1 cellular context compared by ENCODE assay signal in the genomic region with DNA sequence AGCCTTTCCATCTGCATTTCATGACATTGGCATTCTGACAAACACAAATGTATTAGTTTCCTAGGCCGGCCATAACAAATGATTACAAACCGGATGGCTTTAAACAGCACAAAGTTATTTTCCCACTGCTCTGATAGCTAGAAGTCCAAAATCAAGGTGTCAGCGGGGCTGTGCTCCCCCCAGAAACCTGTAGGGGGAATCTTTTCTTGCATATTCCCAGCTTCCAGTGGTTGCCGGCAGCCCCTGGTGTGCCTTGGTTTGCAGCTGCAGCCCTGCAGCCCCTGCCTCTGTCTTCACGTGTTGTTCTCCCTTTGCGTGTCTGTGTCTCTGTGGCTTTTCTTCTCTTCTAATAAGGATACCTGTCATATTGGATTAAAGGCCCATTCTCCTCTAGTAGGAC.
A peak's percentile ranks its signal among the peaks of the same experiment; 100 is the strongest.
TF ChIP-seq lines count a peak whose summit lies in the region.

No MANE protein-coding gene starts in this region.

TF ChIP-seq in HepG2, 621 proteins besides CTCF, POLR2A, EP300 and RAD21 (continued from another document):
- TF ChIP-seq GABPA (IDR thresholded peaks at IDR 0.05; ENCODE audit: low read depth, low read length) (no peak), GABPA (CRISPR knock-in tag; IDR thresholded peaks at IDR 0.05; ENCODE audit: low read depth) (peak; percentile 16; the same call in 1 of the 2 replicates), ZNF333 (CRISPR knock-in tag; IDR thresholded peaks at IDR 0.05; ENCODE audit: borderline replicate concordance) (no peak), STAG1 (CRISPR knock-in tag; IDR thresholded peaks at IDR 0.05) (peak; percentile 80), SMC3 (IDR thresholded peaks at IDR 0.05; ENCODE audit: low read length) (peak; percentile 78), ZNF556 (CRISPR knock-in tag; IDR thresholded peaks at IDR 0.05; ENCODE audit: borderline replicate concordance) (no peak), ZNF841 (CRISPR knock-in tag; IDR thresholded peaks at IDR 0.05; ENCODE audit: borderline replicate concordance) (no peak), ZNF546 (CRISPR knock-in tag; conservative IDR thresholded peaks at IDR 0.05) (no peak), POLR2AphosphoS2 (IDR thresholded peaks at IDR 0.05; ENCODE audit: low read depth, low read length) (no peak), CBFB (CRISPR knock-in tag; IDR thresholded peaks at IDR 0.05) (no peak), ERF (CRISPR knock-in tag; IDR thresholded peaks at IDR 0.05) (0 out of 2 replicates have a peak, but pooled peaks have one; percentile 24), GTF2F1 (IDR thresholded peaks at IDR 0.05; ENCODE audit: low read length) (no peak), CC2D1A (CRISPR knock-in tag; IDR thresholded peaks at IDR 0.05) (no peak), ZBTB21 (CRISPR knock-in tag; IDR thresholded peaks at IDR 0.05) (no peak), MIER3 (CRISPR knock-in tag; IDR thresholded peaks at IDR 0.05; ENCODE audit: borderline replicate concordance) (no peak)
- TF ChIP-seq, protein P1, sequence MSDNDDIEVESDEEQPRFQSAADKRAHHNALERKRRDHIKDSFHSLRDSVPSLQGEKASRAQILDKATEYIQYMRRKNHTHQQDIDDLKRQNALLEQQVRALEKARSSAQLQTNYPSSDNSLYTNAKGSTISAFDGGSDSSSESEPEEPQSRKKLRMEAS (IDR thresholded peaks at IDR 0.05): no peak
- TF ChIP-seq, protein P2, sequence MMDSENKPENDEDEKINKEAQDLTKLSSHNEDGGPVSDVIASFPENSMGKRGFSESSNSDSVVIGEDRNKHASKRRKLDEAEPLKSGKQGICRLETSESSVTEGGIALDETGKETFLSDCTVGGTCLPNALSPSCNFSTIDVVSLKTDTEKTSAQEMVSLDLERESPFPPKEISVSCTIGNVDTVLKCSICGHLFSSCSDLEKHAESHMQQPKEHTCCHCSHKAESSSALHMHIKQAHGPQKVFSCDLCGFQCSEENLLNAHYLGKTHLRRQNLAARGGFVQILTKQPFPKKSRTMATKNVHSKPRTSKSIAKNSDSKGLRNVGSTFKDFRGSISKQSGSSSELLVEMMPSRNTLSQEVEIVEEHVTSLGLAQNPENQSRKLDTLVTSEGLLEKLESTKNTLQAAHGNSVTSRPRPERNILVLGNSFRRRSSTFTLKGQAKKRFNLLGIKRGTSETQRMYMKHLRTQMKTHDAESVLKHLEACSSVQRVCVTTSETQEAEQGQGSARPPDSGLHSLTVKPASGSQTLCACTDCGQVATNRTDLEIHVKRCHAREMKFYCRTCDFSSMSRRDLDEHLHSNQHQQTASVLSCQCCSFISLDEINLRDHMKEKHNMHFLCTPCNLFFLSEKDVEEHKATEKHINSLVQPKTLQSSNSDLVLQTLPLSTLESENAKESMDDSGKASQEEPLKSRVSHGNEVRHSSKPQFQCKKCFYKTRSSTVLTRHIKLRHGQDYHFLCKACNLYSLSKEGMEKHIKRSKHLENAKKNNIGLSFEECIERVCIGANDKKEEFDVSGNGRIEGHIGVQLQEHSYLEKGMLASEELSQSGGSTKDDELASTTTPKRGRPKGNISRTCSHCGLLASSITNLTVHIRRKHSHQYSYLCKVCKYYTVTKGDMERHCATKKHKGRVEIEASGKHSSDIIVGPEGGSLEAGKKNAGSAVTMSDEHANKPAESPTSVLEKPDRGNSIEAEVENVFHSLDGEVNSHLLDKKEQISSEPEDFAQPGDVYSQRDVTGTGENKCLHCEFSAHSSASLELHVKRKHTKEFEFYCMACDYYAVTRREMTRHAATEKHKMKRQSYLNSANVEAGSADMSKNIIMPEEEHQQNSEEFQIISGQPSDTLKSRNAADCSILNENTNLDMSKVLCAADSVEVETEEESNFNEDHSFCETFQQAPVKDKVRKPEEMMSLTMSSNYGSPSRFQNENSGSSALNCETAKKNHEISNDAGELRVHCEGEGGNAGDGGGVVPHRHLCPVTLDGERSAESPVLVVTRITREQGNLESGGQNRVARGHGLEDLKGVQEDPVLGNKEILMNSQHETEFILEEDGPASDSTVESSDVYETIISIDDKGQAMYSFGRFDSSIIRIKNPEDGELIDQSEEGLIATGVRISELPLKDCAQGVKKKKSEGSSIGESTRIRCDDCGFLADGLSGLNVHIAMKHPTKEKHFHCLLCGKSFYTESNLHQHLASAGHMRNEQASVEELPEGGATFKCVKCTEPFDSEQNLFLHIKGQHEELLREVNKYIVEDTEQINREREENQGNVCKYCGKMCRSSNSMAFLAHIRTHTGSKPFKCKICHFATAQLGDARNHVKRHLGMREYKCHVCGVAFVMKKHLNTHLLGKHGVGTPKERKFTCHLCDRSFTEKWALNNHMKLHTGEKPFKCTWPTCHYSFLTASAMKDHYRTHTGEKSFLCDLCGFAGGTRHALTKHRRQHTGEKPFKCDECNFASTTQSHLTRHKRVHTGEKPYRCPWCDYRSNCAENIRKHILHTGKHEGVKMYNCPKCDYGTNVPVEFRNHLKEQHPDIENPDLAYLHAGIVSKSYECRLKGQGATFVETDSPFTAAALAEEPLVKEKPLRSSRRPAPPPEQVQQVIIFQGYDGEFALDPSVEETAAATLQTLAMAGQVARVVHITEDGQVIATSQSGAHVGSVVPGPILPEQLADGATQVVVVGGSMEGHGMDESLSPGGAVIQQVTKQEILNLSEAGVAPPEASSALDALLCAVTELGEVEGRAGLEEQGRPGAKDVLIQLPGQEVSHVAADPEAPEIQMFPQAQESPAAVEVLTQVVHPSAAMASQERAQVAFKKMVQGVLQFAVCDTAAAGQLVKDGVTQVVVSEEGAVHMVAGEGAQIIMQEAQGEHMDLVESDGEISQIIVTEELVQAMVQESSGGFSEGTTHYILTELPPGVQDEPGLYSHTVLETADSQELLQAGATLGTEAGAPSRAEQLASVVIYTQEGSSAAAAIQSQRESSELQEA (CRISPR knock-in tag; IDR thresholded peaks at IDR 0.05; ENCODE audit: not compliant biosample characterization): no peak
